In the genomic region with DNA sequence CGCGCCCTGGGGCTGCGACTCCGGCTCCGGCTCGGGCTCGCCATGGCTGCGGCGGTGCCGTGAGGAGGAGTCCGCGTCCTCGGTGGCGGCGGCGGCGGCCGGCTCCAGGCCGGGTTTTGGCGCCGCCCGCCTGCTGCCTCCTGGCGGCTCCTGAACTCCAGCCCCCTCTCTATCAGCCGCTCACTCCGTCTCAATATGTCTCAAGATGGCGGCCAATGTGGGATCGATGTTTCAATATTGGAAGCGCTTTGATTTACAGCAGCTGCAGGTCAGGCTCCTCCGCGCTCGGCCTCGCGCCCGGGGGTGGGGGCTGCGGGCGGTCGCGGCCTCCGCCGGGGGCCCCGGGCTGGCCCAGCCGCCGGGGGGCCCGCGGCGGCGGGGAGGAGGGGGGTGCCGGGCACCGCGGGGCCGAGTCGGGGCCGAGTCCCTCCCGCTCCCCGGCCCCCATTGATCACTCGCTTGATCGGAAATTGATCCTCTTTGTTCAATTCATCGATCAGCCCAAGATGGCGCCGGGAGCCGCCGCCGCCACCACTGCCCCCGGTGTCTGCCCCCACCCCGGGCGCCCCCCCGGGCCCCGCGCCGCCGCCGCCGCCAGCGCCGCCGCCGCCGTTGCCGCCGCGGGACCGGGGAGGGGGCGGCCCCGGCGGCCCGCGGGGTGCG, we compare ENCODE assay signal across 8 cellular contexts. TPM values are rescaled to one million over a fixed set of nuclear protein-coding genes. Genes with fewer than 3 reads are reported as not detected.
DNase-seq lines count a peak whose midpoint lies in the region; ATAC-seq and TF ChIP-seq lines count a peak whose summit lies in the region.

No MANE protein-coding gene starts in this region.

- peaks cover 9% of the 10 kb centered on the region for H3K27me3 Mint-ChIP-seq in WTC11 (ENCODE audit: low read depth)

- CTCF ChIA-PET in WTC11 (lab: Charles Lee), result no interaction called here

- TF ChIP-seq CTCF in WTC11 (IDR thresholded peaks at IDR 0.05), result no peak

- no peaks in the 10 kb centered on the region for H3K36me3 Mint-ChIP-seq in WTC11

- DNase-seq in NCI-H524 (lab: John Stamatoyannopoulos, UW) (peak; percentile 63 to 78), NCI-H524 treated with DMSO at 0.1 percent for 48 hours (lab: John Stamatoyannopoulos, UW) (no peak), NCI-H2196 (lab: John Stamatoyannopoulos, UW; ENCODE audit: unreplicated experiment) (peak; percentile 77), WTC11 (ENCODE audit: low spot score) (peak; percentile 70), cerebellum (ENCODE audit: low spot score) (peak; percentile 82), kidney tubule cell (ENCODE audit: low spot score) (peak; percentile 86)
- peak; percentile 45 to 50 for DNase-seq in stimulated activated CD4-positive, alpha-beta T cell treated with anti-CD3 and anti-CD28 coated beads, Interleukin-15, amount 100 ng/mL, for 48 hours (ENCODE audit: low read depth in 2 of 2)

- H3K9me3 Mint-ChIP-seq in WTC11, result no peaks in the 10 kb centered on the region

- H3K4me3 Mint-ChIP-seq in WTC11, result peak overlapping the region; percentile 63

- ATAC-seq in HG02981 (IDR thresholded peaks at IDR 0.05; ENCODE audit: unreplicated experiment) (peak; percentile 48), WTC11 (peak; percentile 69)

- POLR2A ChIA-PET in WTC11 (lab: Charles Lee), result no interaction called here

- peaks cover 45% of the 10 kb centered on the region for H3K4me1 Mint-ChIP-seq in WTC11

- H3K27ac Mint-ChIP-seq in WTC11, result no peak overlapping the region

TF ChIP-seq in WTC11, 78 proteins besides CTCF, POLR2A, EP300 and RAD21:
- TF ChIP-seq GABPB1 (CRISPR knock-in tag; IDR thresholded peaks at IDR 0.05) (no peak), ZNF423 (CRISPR knock-in tag; IDR thresholded peaks at IDR 0.05) (peak; percentile 54; the same call in 1 of the 2 replicates)
- TF ChIP-seq, protein P1, sequence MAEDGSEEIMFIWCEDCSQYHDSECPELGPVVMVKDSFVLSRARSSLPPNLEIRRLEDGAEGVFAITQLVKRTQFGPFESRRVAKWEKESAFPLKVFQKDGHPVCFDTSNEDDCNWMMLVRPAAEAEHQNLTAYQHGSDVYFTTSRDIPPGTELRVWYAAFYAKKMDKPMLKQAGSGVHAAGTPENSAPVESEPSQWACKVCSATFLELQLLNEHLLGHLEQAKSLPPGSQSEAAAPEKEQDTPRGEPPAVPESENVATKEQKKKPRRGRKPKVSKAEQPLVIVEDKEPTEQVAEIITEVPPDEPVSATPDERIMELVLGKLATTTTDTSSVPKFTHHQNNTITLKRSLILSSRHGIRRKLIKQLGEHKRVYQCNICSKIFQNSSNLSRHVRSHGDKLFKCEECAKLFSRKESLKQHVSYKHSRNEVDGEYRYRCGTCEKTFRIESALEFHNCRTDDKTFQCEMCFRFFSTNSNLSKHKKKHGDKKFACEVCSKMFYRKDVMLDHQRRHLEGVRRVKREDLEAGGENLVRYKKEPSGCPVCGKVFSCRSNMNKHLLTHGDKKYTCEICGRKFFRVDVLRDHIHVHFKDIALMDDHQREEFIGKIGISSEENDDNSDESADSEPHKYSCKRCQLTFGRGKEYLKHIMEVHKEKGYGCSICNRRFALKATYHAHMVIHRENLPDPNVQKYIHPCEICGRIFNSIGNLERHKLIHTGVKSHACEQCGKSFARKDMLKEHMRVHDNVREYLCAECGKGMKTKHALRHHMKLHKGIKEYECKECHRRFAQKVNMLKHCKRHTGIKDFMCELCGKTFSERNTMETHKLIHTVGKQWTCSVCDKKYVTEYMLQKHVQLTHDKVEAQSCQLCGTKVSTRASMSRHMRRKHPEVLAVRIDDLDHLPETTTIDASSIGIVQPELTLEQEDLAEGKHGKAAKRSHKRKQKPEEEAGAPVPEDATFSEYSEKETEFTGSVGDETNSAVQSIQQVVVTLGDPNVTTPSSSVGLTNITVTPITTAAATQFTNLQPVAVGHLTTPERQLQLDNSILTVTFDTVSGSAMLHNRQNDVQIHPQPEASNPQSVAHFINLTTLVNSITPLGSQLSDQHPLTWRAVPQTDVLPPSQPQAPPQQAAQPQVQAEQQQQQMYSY (CRISPR knock-in tag; IDR thresholded peaks at IDR 0.05), result peak; percentile 96

RNA-seq across cellular contexts. Expression of a gene that starts 1.5 kb away (rescaled TPM):
- total RNA-seq in WTC11 (2021), result 64.3 to 77.1 TPM (median 76.1 TPM) in 3 replicates
- total RNA-seq in cerebellum, result 59.8 TPM
